In genomic region chr4:3367866-3368265, GRCh38 we compare ENCODE assay signal across 16 cellular contexts.
DNase-seq lines count a peak whose midpoint lies in the region; FAIRE-seq and TF ChIP-seq lines count a peak whose summit lies in the region.
"Had no signal": no experiment of that assay in that cellular context is flagged by ENCODE, and none has a peak within 500 bp of the region (broad histone marks: within the 10 kb centered on the region; RNA-seq: fewer than 3 reads in every experiment).

No MANE protein-coding gene starts in this region.

- H3K27ac ChIP-seq in cingulate gyrus (ENCODE audit: low read depth, low read length) = peak overlapping the region; percentile 8
- H3K27ac ChIP-seq: SJCRH30 had no signal

- DNase-seq in AG08396 (ENCODE audit: low spot score) (peak; percentile 6), GM13976 (ENCODE audit: low spot score) (peak; percentile 14), neural crest cell (ENCODE audit: low read depth, low spot score) (no peak), D721Med (ENCODE audit: insufficient read length, low spot score) (no peak), retina (no peak), RPMI8226 (no peak)
- DNase-seq: DMS79, KBM-7, MV-4-11, NCI-H1417, NCI-H2029 treated with DMSO at 0.1 percent for 48 hours, NCI-H510A treated with DMSO at 0.1 percent for 48 hours, NCI-H82, PC-3 had no signal

- no peaks in the 10 kb centered on the region for H3K9me3 Mint-ChIP-seq in neural crest cell

- no peak for TF ChIP-seq CTCF in GM13976 (IDR thresholded peaks at IDR 0.05; ENCODE audit: borderline replicate concordance, control extremely low read depth, extremely low read depth, insufficient read depth, missing control alignments)
- TF ChIP-seq CTCF in neural crest cell (conservative IDR thresholded peaks at IDR 0.05) = no peak
- no peak for TF ChIP-seq CTCF in D721Med (IDR thresholded peaks at IDR 0.05; ENCODE audit: insufficient read depth, missing control alignments)

- H3K4me1 Mint-ChIP-seq in neural crest cell = peaks cover 62% of the 10 kb centered on the region

- H3K27me3 Mint-ChIP-seq in neural crest cell (ENCODE audit: low read depth) = peaks cover 7% of the 10 kb centered on the region

- no peak for FAIRE-seq in D721Med (lab: Jason Lieb, UNC)

- H3K27ac Mint-ChIP-seq in neural crest cell (ENCODE audit: unreplicated experiment) = peak overlapping the region; percentile 70

- H3K4me3 Mint-ChIP-seq in neural crest cell = no peak overlapping the region

- H3K36me3 Mint-ChIP-seq in neural crest cell (ENCODE audit: low read depth) = no peaks in the 10 kb centered on the region

- in situ Hi-C loops in GM13976 (cut with MboI; ENCODE audit: low sequenced_read_pairs, unreplicated experiment) = no loop called here

Comparison
In these comparisons a context has a peak if more than half of its experiments do, and no peak if none do; other contexts are left out.
1. DNase-seq: peak in AG08396 (single experiment) and GM13976 (single experiment); none in neural crest cell (single experiment), D721Med (single experiment), retina (single experiment) and RPMI8226 (single experiment).